In genomic region chr11:68412593-68413475, GRCh38 we compare ENCODE assay signal across 1 cellular context.
A peak's percentile ranks its signal among the peaks of the same experiment; 100 is the strongest.
TF ChIP-seq lines count a peak whose summit lies in the region.

No MANE protein-coding gene starts in this region.

TF ChIP-seq in GM12878, 131 proteins besides CTCF, POLR2A, EP300 and RAD21 (continued from another document and continues in another):
- TF ChIP-seq NFYA (IDR thresholded peaks at IDR 0.05; ENCODE audit: borderline replicate concordance, low read depth, low read length) (no peak), FOXM1 (IDR thresholded peaks at IDR 0.05; ENCODE audit: low read depth, low read length) (peak; percentile 87), STAT3 (IDR thresholded peaks at IDR 0.05; ENCODE audit: low read depth, low read length) (no peak), CEBPB (IDR thresholded peaks at IDR 0.05; ENCODE audit: borderline replicate concordance in 1 of 2, low read depth in 2 of 2, low read length in 2 of 2) (no peak), YBX1 (IDR thresholded peaks at IDR 0.05) (no peak), NKRF (conservative IDR thresholded peaks at IDR 0.05) (0 out of 2 replicates have a peak, but pooled peaks have one; percentile 29), PML (IDR thresholded peaks at IDR 0.05; ENCODE audit: low read length) (no peak), BMI1 (IDR thresholded peaks at IDR 0.05; ENCODE audit: borderline replicate concordance) (no peak), JUNB (IDR thresholded peaks at IDR 0.05) (peak; percentile 95), NFIC (IDR thresholded peaks at IDR 0.05; ENCODE audit: low read depth, low read length) (peak; percentile 85; the same call in 1 of the 2 replicates), IRF3 (IDR thresholded peaks at IDR 0.05) (no peak), SMARCA5 (IDR thresholded peaks at IDR 0.05) (peak; percentile 92), TAF1 (IDR thresholded peaks at IDR 0.05; ENCODE audit: borderline replicate concordance, low read depth, low read length) (no peak), NRF1 (conservative IDR thresholded peaks at IDR 0.05; ENCODE audit: low read depth, low read length) (no peak), STAT1 (conservative IDR thresholded peaks at IDR 0.05) (no peak), GABPA (IDR thresholded peaks at IDR 0.05; ENCODE audit: low read depth) (no peak), E2F4 (IDR thresholded peaks at IDR 0.05; ENCODE audit: low read depth, low read length) (no peak), PKNOX1 (IDR thresholded peaks at IDR 0.05) (peak; percentile 93), TCF12 (IDR thresholded peaks at IDR 0.05; ENCODE audit: low read depth, low read length) (peak; percentile 88), SRF (IDR thresholded peaks at IDR 0.05; ENCODE audit: low read depth in 2 of 2, low read length in 2 of 2) (no peak), IRF4 (IDR thresholded peaks at IDR 0.05; ENCODE audit: low read depth, low read length) (peak; percentile 96), MTA3 (IDR thresholded peaks at IDR 0.05; ENCODE audit: borderline replicate concordance, low read length) (no peak), DPF2 (IDR thresholded peaks at IDR 0.05) (peak; percentile 94), TBL1XR1 (IDR thresholded peaks at IDR 0.05; ENCODE audit: low read depth, low read length) (no peak), ATF7 (IDR thresholded peaks at IDR 0.05; ENCODE audit: low read depth) (peak; percentile 76), RBBP5 (conservative IDR thresholded peaks at IDR 0.05) (no peak), NR2C2 (IDR thresholded peaks at IDR 0.05; ENCODE audit: borderline replicate concordance, control insufficient read depth, insufficient read length, low read depth) (no peak), SUZ12 (IDR thresholded peaks at IDR 0.05; ENCODE audit: unreplicated experiment) (no peak), HSF1 (IDR thresholded peaks at IDR 0.05; ENCODE audit: low read depth, low read length) (no peak), CUX1 (IDR thresholded peaks at IDR 0.05; ENCODE audit: insufficient replicate concordance, low read depth, low read length) (no peak), ZNF274 (IDR thresholded peaks at IDR 0.05; ENCODE audit: insufficient read depth, insufficient read length) (no peak), NBN (IDR thresholded peaks at IDR 0.05) (peak; percentile 76), ZNF622 (IDR thresholded peaks at IDR 0.05) (no peak), ZNF207 (IDR thresholded peaks at IDR 0.05; ENCODE audit: borderline replicate concordance) (no peak), ESRRA (IDR thresholded peaks at IDR 0.05; ENCODE audit: low read length) (no peak), ZNF217 (IDR thresholded peaks at IDR 0.05) (peak; percentile 90), POLR2AphosphoS5 (IDR thresholded peaks at IDR 0.05; ENCODE audit: low read length) (no peak), EZH2 (IDR thresholded peaks at IDR 0.05; ENCODE audit: borderline replicate concordance, control insufficient read depth, low read depth, low read length) (no peak), PAX8 (IDR thresholded peaks at IDR 0.05) (no peak), ATF2 (IDR thresholded peaks at IDR 0.05; ENCODE audit: low read length) (peak; percentile 46; the same call in 1 of the 2 replicates), ATF3 (IDR thresholded peaks at IDR 0.05; ENCODE audit: borderline replicate concordance, extremely low read depth, low read depth, low read length) (no peak), LARP7 (IDR thresholded peaks at IDR 0.05) (no peak; the same call in 1 of the 2 replicates), MYB (IDR thresholded peaks at IDR 0.05; ENCODE audit: borderline replicate concordance, low read depth, low read length) (peak; percentile 64; the same call in 1 of the 2 replicates), SKIL (IDR thresholded peaks at IDR 0.05; ENCODE audit: low read depth, poor library complexity, severe bottlenecking) (peak; percentile 79), YY1 (IDR thresholded peaks at IDR 0.05; ENCODE audit: low read depth, low read length) (peak; percentile 88), E2F8 (IDR thresholded peaks at IDR 0.05; ENCODE audit: low read depth, partially characterized antibody) (no peak), HCFC1 (IDR thresholded peaks at IDR 0.05; ENCODE audit: low read length) (no peak)
